ENCODE assay signal across 12 cellular contexts in the genomic region with DNA sequence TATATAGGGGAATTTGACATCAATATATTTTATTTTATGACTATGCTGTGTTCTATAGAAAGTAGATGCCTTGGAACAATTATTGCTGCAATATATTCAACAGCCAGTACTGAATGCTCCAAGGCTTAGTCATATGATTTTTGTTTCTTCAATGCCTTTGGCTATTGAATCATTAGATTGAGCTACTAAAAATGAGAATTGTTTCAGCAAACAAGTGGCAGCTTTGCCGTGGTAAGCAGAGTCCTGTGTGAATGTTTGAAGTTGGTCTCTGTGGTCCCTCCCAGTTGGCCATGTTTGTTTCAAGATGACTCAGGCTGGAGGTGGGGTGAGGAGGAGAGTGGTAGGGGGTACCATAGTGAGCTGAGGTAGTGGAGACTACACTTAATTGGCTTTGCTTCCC.
DNase-seq lines count a peak whose midpoint lies in the region; ATAC-seq, FAIRE-seq and TF ChIP-seq lines count a peak whose summit lies in the region.
"Had no signal": no experiment of that assay in that cellular context is flagged by ENCODE, and none has a peak within 500 bp of the region (broad histone marks: within the 10 kb centered on the region; RNA-seq: fewer than 3 reads in every experiment).

No MANE protein-coding gene starts in this region.

- H3K14ac ChIP-seq in mesenchymal stem cell (ENCODE audit: low read length in 2 of 2): no peak overlapping the region

- DNase-seq in BJ (ENCODE audit: low read depth) (peak; percentile 67), LHCN-M2 (ENCODE audit: low read depth) (peak; percentile 68), bronchial epithelial cell (ENCODE audit: low read depth) (peak; percentile 93), mesenchymal stem cell (peak; percentile 74), glutamatergic neuron (no peak), globus pallidus (ENCODE audit: low spot score) (no peak)
- DNase-seq: midbrain had no signal

- no peaks in the 10 kb centered on the region for H3K27me3 Mint-ChIP-seq in glutamatergic neuron (ENCODE audit: unreplicated experiment)

- no peaks in the 10 kb centered on the region for H3K4me1 Mint-ChIP-seq in glutamatergic neuron (ENCODE audit: low read depth, unreplicated experiment)
- H3K4me1 Mint-ChIP-seq: GM23338 had no signal

- peaks cover 34% of the 10 kb centered on the region for H3K36me3 Mint-ChIP-seq in glutamatergic neuron (ENCODE audit: unreplicated experiment)

- H4K8ac ChIP-seq in mesenchymal stem cell (ENCODE audit: low read length): peak overlapping the region; percentile 52

- no peak overlapping the region for H2AFZ ChIP-seq in mesenchymal stem cell (ENCODE audit: low read depth, low read length)
- H2AFZ ChIP-seq: GM23338 had no signal

- peaks cover 5% of the 10 kb centered on the region for H3K9me3 Mint-ChIP-seq in glutamatergic neuron (ENCODE audit: unreplicated experiment)

- peak overlapping the region; percentile 15 to 27 for H2BK12ac ChIP-seq in mesenchymal stem cell (ENCODE audit: low read length in 2 of 2)

- peak overlapping the region; percentile 65 for H3K9ac ChIP-seq in mesenchymal stem cell (ENCODE audit: low read length)

- no peak overlapping the region for H2BK120ac ChIP-seq in mesenchymal stem cell (ENCODE audit: low read depth, low read length)

- H3K27me3 ChIP-seq in BJ (ENCODE audit: control insufficient read depth, insufficient read depth, low read length) (no peaks in the 10 kb centered on the region), bronchial epithelial cell (ENCODE audit: control insufficient read depth, insufficient read depth, low read length) (no peaks in the 10 kb centered on the region), mesenchymal stem cell (ENCODE audit: control insufficient read depth in 1 of 2, insufficient read depth in 1 of 2, low read length in 2 of 2) (no peaks in the 10 kb centered on the region)

- FAIRE-seq in bronchial epithelial cell (lab: Jason Lieb, UNC): no peak

- H2BK15ac ChIP-seq in mesenchymal stem cell (ENCODE audit: low read depth, poor library complexity, severe bottlenecking): no peak overlapping the region

- no peak overlapping the region for H2BK5ac ChIP-seq in mesenchymal stem cell (ENCODE audit: low read depth, low read length, poor library complexity, severe bottlenecking)

- peaks cover 38% of the 10 kb centered on the region for H3K9me3 ChIP-seq in mesenchymal stem cell (ENCODE audit: control insufficient read depth, low read length)

- CTCF ChIA-PET in BJ (lab: Yijun Ruan, JAX): interaction anchor here (0.7 to 0.9 kb wide), 4 partner anchors 18 to 586 kb away, joined by 3 to 5 read pairs (median 4); no protein-coding TSS in a partner anchor

- no peaks in the 10 kb centered on the region for H3K36me3 ChIP-seq in BJ (ENCODE audit: control insufficient read depth, insufficient read depth, low read length)
- H3K36me3 ChIP-seq in bronchial epithelial cell (ENCODE audit: control insufficient read depth, insufficient read depth, low read length): no peaks in the 10 kb centered on the region
- peaks cover 4 to 47% of the 10 kb centered on the region in 2 experiments for H3K36me3 ChIP-seq in mesenchymal stem cell (ENCODE audit: control insufficient read depth in 1 of 2, insufficient read depth in 2 of 2, low read depth in 1 of 2, low read length in 2 of 2)

- H2AK5ac ChIP-seq in mesenchymal stem cell (ENCODE audit: low read length, severe bottlenecking): no peak overlapping the region

- H3K27ac Mint-ChIP-seq in glutamatergic neuron (ENCODE audit: unreplicated experiment): no peak overlapping the region
- H3K27ac Mint-ChIP-seq: GM23338 had no signal

- peak overlapping the region; percentile 3 to 81 for H3K4ac ChIP-seq in mesenchymal stem cell (ENCODE audit: low read depth in 1 of 2, low read length in 2 of 2)

- H4K91ac ChIP-seq in mesenchymal stem cell (ENCODE audit: low read length): no peak overlapping the region

- no peak overlapping the region for H3K23ac ChIP-seq in mesenchymal stem cell (ENCODE audit: low read length in 2 of 2)

- TF ChIP-seq CTCF in BJ (IDR thresholded peaks at IDR 0.05; ENCODE audit: insufficient read depth, low read depth, low read length) (no peak), bronchial epithelial cell (IDR thresholded peaks at IDR 0.05; ENCODE audit: insufficient read depth, low read length, severe bottlenecking) (no peak), glutamatergic neuron (IDR thresholded peaks at IDR 0.05; ENCODE audit: partially characterized antibody, unreplicated experiment) (no peak)

- peak overlapping the region; percentile 44 for H3K27ac ChIP-seq in mesenchymal stem cell (ENCODE audit: low read length, poor library complexity, severe bottlenecking)

- H3K4me3 Mint-ChIP-seq in glutamatergic neuron (ENCODE audit: unreplicated experiment): no peak overlapping the region
- H3K4me3 Mint-ChIP-seq: brain, GM23338 had no signal

- POLR2A ChIA-PET in BJ (lab: Charles Lee): no interaction called here

- 8% methylated on average over 1 of the region's 1 CpG for WGBS in mesenchymal stem cell

- H3K4me1 ChIP-seq in mesenchymal stem cell (ENCODE audit: control insufficient read depth, insufficient read depth, low read depth, low read length): peaks cover 1% of the 10 kb centered on the region

- H3K79me1 ChIP-seq in mesenchymal stem cell (replicated peaks; ENCODE audit: low read length, poor library complexity, severe bottlenecking): peaks cover 4% of the 10 kb centered on the region

- H3K4me3 ChIP-seq in BJ (ENCODE audit: low read depth, low read length): no peak overlapping the region
- H3K4me3 ChIP-seq in bronchial epithelial cell (ENCODE audit: low read depth, low read length): no peak overlapping the region
- H3K4me3 ChIP-seq in mesenchymal stem cell (ENCODE audit: insufficient read depth in 1 of 2, low read depth in 1 of 2, low read length in 2 of 2): peak overlapping the region in 1 of 2 experiments; percentile 43
- H3K4me3 ChIP-seq: GM23338, SK-N-MC had no signal

- peak overlapping the region; percentile 65 to 72 for H3K18ac ChIP-seq in mesenchymal stem cell (ENCODE audit: low read depth in 1 of 2, low read length in 2 of 2)

- no peak for ATAC-seq in HG02973 (IDR thresholded peaks at IDR 0.05; ENCODE audit: unreplicated experiment)
- ATAC-seq in HG03280 (IDR thresholded peaks at IDR 0.05; ENCODE audit: unreplicated experiment): no peak
- ATAC-seq: GM23338 had no signal

- no peak overlapping the region for H3K4me2 ChIP-seq in mesenchymal stem cell (ENCODE audit: low read length, poor library complexity, severe bottlenecking)
- H3K4me2 ChIP-seq: GM23338 had no signal

Comparison
In these comparisons a context has a peak if more than half of its experiments do, and no peak if none do; other contexts are left out.
1. DNase-seq: peak in BJ (single experiment), LHCN-M2 (single experiment), bronchial epithelial cell (single experiment) and mesenchymal stem cell (single experiment); none in glutamatergic neuron (single experiment) and globus pallidus (single experiment).